In genomic region chr22:21462672-21463071, GRCh38 we compare ENCODE assay signal across 8 cellular contexts. TPM values are rescaled to one million over a fixed set of nuclear protein-coding genes. Genes with fewer than 3 reads are reported as not detected.
A peak's percentile ranks its signal among the peaks of the same experiment; 100 is the strongest.
DNase-seq lines count a peak whose midpoint lies in the region; ATAC-seq, FAIRE-seq and TF ChIP-seq lines count a peak whose summit lies in the region.
"Not testable (repeated sequence)": the region's sequence is repeated elsewhere in the genome, so short reads cannot be mapped to it uniquely, and the experiment has no call there.

No MANE protein-coding gene starts in this region.

- not testable (repeated sequence) for H3K4me2 ChIP-seq in HCT116 (ENCODE audit: low read length)

- ATAC-seq in HCT116, result peak; percentile 82
- ATAC-seq in RWPE2 (ENCODE audit: low read depth), result peak; percentile 48; the same call in 1 of the 3 replicates
- peak; percentile 25 for ATAC-seq in activated T-helper 17 cell treated with anti-CD3 and anti-CD28 coated beads, Interleukin-2, amount 50 U/mL, for 72 hours (replicated peaks)
- ATAC-seq in Right ventricle myocardium superior (ENCODE audit: poor library complexity), result peak; percentile 56
- peak; percentile 47 for ATAC-seq in left colon
- ATAC-seq in mucosa of descending colon, result peak; percentile 40
- peak; percentile 60 for ATAC-seq in upper lobe of right lung

- TF ChIP-seq CTCF in HCT116 (IDR thresholded peaks at IDR 0.05 in 2 of 3, conservative IDR thresholded peaks at IDR 0.05 in 1 of 3; ENCODE audit: borderline replicate concordance in 1 of 3, insufficient read depth in 1 of 3, low read depth in 2 of 3, low read length in 2 of 3); RWPE2 (IDR thresholded peaks at IDR 0.05; ENCODE audit: poor library complexity, severe bottlenecking); mucosa of descending colon (IDR thresholded peaks at IDR 0.05); upper lobe of right lung (IDR thresholded peaks at IDR 0.05): not testable (repeated sequence)

- RAD21 ChIA-PET in HCT116 (lab: Charles Lee; ENCODE audit: low non-redundant PET in 1 of 2, low total read pairs in 2 of 2, uncharacterized antibody in 2 of 2, unreplicated experiment in 2 of 2), result not testable (repeated sequence)

- not testable (repeated sequence) for H3K9me3 ChIP-seq in HCT116 (ENCODE audit: control insufficient read depth in 1 of 2, insufficient read depth in 1 of 2, low read depth in 1 of 2, low read length in 2 of 2); RWPE2 (ENCODE audit: severe bottlenecking); mucosa of descending colon; upper lobe of right lung

- DNase-seq in HCT116 (ENCODE audit: low read depth, low spot score); RWPE2 (ENCODE audit: low spot score); Right ventricle myocardium superior; left colon; mucosa of descending colon; upper lobe of right lung: not testable (repeated sequence)

- not testable (repeated sequence) for H4K20me1 ChIP-seq in HCT116 (ENCODE audit: insufficient read depth)

- TF ChIP-seq POLR2A in HCT116 (IDR thresholded peaks at IDR 0.05; ENCODE audit: borderline replicate concordance, extremely low read depth, insufficient read depth, insufficient read length), result not testable (repeated sequence)

- not testable (repeated sequence) for H3K36me3 ChIP-seq in HCT116 (ENCODE audit: control insufficient read depth in 1 of 2, insufficient read depth in 2 of 2, low read length in 2 of 2); RWPE2 (ENCODE audit: low read depth); mucosa of descending colon (ENCODE audit: low read depth); upper lobe of right lung

- H3K4me3 ChIP-seq in HCT116 (replicated peaks in 1 of 2; ENCODE audit: low read depth in 1 of 2, low read length in 2 of 2); RWPE2 (ENCODE audit: severe bottlenecking); mucosa of descending colon; upper lobe of right lung: not testable (repeated sequence)

- H3K9me3 Mint-ChIP-seq in activated T-helper 17 cell treated with anti-CD3 and anti-CD28 coated beads, Interleukin-2, amount 50 U/mL, for 72 hours, result not testable (repeated sequence)

- peak; percentile 84 for FAIRE-seq in G401.6 (lab: Jason Lieb, UNC)

- H3K9ac ChIP-seq in HCT116 (ENCODE audit: low read length), result not testable (repeated sequence)

- not testable (repeated sequence) for H3K4me3 Mint-ChIP-seq in activated T-helper 17 cell treated with anti-CD3 and anti-CD28 coated beads, Interleukin-2, amount 50 U/mL, for 72 hours

- CTCF ChIA-PET in HCT116 (lab: Charles Lee), result not testable (repeated sequence)

- not testable (repeated sequence) for BruUV-seq in HCT116 (replicated peaks; lab: Mats Ljungman, UMichigan)

- H3K27me3 ChIP-seq in HCT116 (ENCODE audit: insufficient read depth, low read length); RWPE2 (ENCODE audit: insufficient read depth, poor library complexity, severe bottlenecking); upper lobe of right lung: not testable (repeated sequence)

- intact Hi-C loops in HCT116 (cut with micrococcal nuclease); Right ventricle myocardium superior (cut with DNase I); left colon (cut with DNase I, micrococcal nuclease); mucosa of descending colon (cut with DNase I, micrococcal nuclease); upper lobe of right lung (cut with DNase I): not testable (repeated sequence)

- H3K4me1 ChIP-seq in HCT116 (ENCODE audit: control insufficient read depth in 1 of 2, insufficient read depth in 2 of 2, low read length in 2 of 2); RWPE2 (ENCODE audit: insufficient read depth, poor library complexity, severe bottlenecking); mucosa of descending colon (ENCODE audit: low read depth); upper lobe of right lung: not testable (repeated sequence)

- POLR2A ChIA-PET in HCT116 (lab: Charles Lee), result not testable (repeated sequence)

- H3K27me3 Mint-ChIP-seq in activated T-helper 17 cell treated with anti-CD3 and anti-CD28 coated beads, Interleukin-2, amount 50 U/mL, for 72 hours, result not testable (repeated sequence)

- H3K4me1 Mint-ChIP-seq in activated T-helper 17 cell treated with anti-CD3 and anti-CD28 coated beads, Interleukin-2, amount 50 U/mL, for 72 hours, result not testable (repeated sequence)

- not testable (repeated sequence) for TF ChIP-seq RAD21 in HCT116 (IDR thresholded peaks at IDR 0.05; ENCODE audit: low read depth)

- not testable (repeated sequence) for H3K27ac ChIP-seq in HCT116 (ENCODE audit: low read depth, low read length); RWPE2 (ENCODE audit: poor library complexity, severe bottlenecking); upper lobe of right lung

- not testable (repeated sequence) for H3K36me3 Mint-ChIP-seq in activated T-helper 17 cell treated with anti-CD3 and anti-CD28 coated beads, Interleukin-2, amount 50 U/mL, for 72 hours (ENCODE audit: low read depth)

- not testable (repeated sequence) for H3K27ac Mint-ChIP-seq in activated T-helper 17 cell treated with anti-CD3 and anti-CD28 coated beads, Interleukin-2, amount 50 U/mL, for 72 hours

- H3K9me2 ChIP-seq in HCT116 (ENCODE audit: insufficient read depth), result not testable (repeated sequence)

- H2AFZ ChIP-seq in HCT116 (ENCODE audit: low read depth, low read length, poor library complexity, severe bottlenecking), result not testable (repeated sequence)

- not testable (repeated sequence) for H3K79me2 ChIP-seq in HCT116 (ENCODE audit: insufficient read depth, low read length)

RNA-seq across cellular contexts. Expression of gene TMEM191C, which starts 4.5 kb away (rescaled TPM):
- total RNA-seq in HCT116 (2021; ENCODE audit: unreplicated experiment) (3.1 TPM), Right ventricle myocardium superior (0.65 TPM), left colon (1 to 10 TPM; 3.3 to 4.0 TPM), mucosa of descending colon (1 to 10 TPM; 1.3 to 2.9 (median 2.1) TPM), upper lobe of right lung (4.0 TPM)
- 3.7 and 4.4 TPM in 2 replicates for polyA plus RNA-seq in HCT116 (2012)
- 1 to 10 TPM in 1 of 2 donors, under 1 TPM in 1; 0.82 to 5.2 TPM for total RNA-seq in activated T-helper 17 cell treated with anti-CD3 and anti-CD28 coated beads, Interleukin-2, amount 50 U/mL, for 72 hours

RNA-seq across cellular contexts. Expression of gene HIC2, which starts 45.5 kb away (rescaled TPM):
- 6.7 TPM for total RNA-seq in HCT116 (2021; ENCODE audit: unreplicated experiment)
- polyA plus RNA-seq in HCT116 (2012), result 3.1 and 3.4 TPM in 2 replicates
- total RNA-seq in activated T-helper 17 cell treated with anti-CD3 and anti-CD28 coated beads, Interleukin-2, amount 50 U/mL, for 72 hours, result 1 to 10 TPM; 4.8 to 6.2 TPM
- 1.4 TPM for total RNA-seq in Right ventricle myocardium superior
- total RNA-seq in left colon, result 1 to 10 TPM; 5.0 to 6.8 TPM
- total RNA-seq in mucosa of descending colon, result 1 to 10 TPM; 6.0 to 6.2 (median 6.0) TPM
- total RNA-seq in upper lobe of right lung, result 5.1 TPM

Comparison
In these comparisons a context has a peak if more than half of its experiments do, and no peak if none do; other contexts are left out.
1. ATAC-seq: peak in every context shown above with its lines; median percentile 82 in HCT116; 60 in upper lobe of right lung; 56 in Right ventricle myocardium superior; 48 in RWPE2; 47 in left colon; 40 in mucosa of descending colon; 25 in activated T-helper 17 cell treated with anti-CD3 and anti-CD28 coated beads, Interleukin-2, amount 50 U/mL, for 72 hours.